17 cellular contexts compared by ENCODE assay signal in the genomic region with DNA sequence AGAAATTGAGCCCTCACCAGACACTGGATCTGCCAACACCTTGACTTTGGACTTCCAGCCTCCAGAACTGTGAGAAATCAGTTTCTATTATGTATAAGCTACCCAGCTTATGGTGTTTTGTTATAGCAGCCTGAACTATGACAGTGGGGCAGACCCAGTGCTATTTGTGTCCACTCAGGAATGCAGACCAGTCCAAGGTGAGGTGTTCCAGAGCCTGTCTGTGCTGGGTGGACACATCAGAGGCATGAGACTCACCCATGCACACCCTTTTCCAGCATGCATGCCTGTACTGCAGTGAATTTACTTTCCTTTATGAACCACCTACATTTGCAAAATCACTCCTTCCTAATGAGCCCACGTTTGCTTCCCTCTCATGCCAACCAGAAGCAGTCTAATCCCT. TPM values are rescaled to one million over a fixed set of nuclear protein-coding genes. Genes with fewer than 3 reads are reported as not detected.
DNase-seq lines count a peak whose midpoint lies in the region; TF ChIP-seq lines count a peak whose summit lies in the region.
"Had no signal": no experiment of that assay in that cellular context is flagged by ENCODE, and none has a peak within 500 bp of the region (broad histone marks: within the 10 kb centered on the region; RNA-seq: fewer than 3 reads in every experiment).

No MANE protein-coding gene starts in this region.

- H3K9ac ChIP-seq in H9 (ENCODE audit: extremely low read depth, insufficient read length, low read length), result no peak overlapping the region
- H3K9ac ChIP-seq: BLaER1 had no signal

- H2BK120ac ChIP-seq in H9 (ENCODE audit: low read depth, low read length, poor library complexity, severe bottlenecking), result no peak overlapping the region

- no peaks in the 10 kb centered on the region for H3K4me1 Mint-ChIP-seq in CD4-positive, alpha-beta memory T cell
- H3K4me1 Mint-ChIP-seq in H9, result peaks cover 13 to 14% of the 10 kb centered on the region in 2 experiments
- H3K4me1 Mint-ChIP-seq: CD4-positive, CD25-positive, alpha-beta regulatory T cell had no signal

- H3K4me3 ChIP-seq in cardiac muscle cell, result no peak overlapping the region
- no peak overlapping the region for H3K4me3 ChIP-seq in left ventricle myocardium inferior
- no peak overlapping the region for H3K4me3 ChIP-seq in neuron (ENCODE audit: low read length)
- H3K4me3 ChIP-seq in CD4-positive, alpha-beta memory T cell (ENCODE audit: low read length in 2 of 2), result no peak overlapping the region
- H3K4me3 ChIP-seq: BLaER1, SK-N-MC had no signal

- H2BK20ac ChIP-seq in H9 (ENCODE audit: low read depth, low read length, poor library complexity, severe bottlenecking), result no peak overlapping the region

- no peak overlapping the region for H2BK15ac ChIP-seq in H9 (ENCODE audit: low read depth, low read length)

- no peaks in the 10 kb centered on the region for H3K23me2 ChIP-seq in H9 (ENCODE audit: insufficient read length, low read depth, low read length, poor library complexity, severe bottlenecking)

- H4K91ac ChIP-seq in H9 (ENCODE audit: insufficient read length, low read depth, low read length), result no peak overlapping the region

- TF ChIP-seq CTCF in cardiac muscle cell (IDR thresholded peaks at IDR 0.05; ENCODE audit: low read depth, low read length) (no peak), left ventricle myocardium inferior (IDR thresholded peaks at IDR 0.05; ENCODE audit: borderline replicate concordance) (no peak), H9 (conservative IDR thresholded peaks at IDR 0.05) (no peak)

- no peak overlapping the region for H3K4ac ChIP-seq in H9 (ENCODE audit: low read depth, low read length)

- no peak overlapping the region for H3K18ac ChIP-seq in H9 (ENCODE audit: insufficient read length, low read depth, low read length)

- H3K36me3 ChIP-seq in cardiac muscle cell (no peaks in the 10 kb centered on the region), left ventricle myocardium inferior (no peaks in the 10 kb centered on the region), neuron (ENCODE audit: insufficient read depth, low read length) (no peaks in the 10 kb centered on the region)
- no peaks in the 10 kb centered on the region for H3K36me3 ChIP-seq in CD4-positive, alpha-beta memory T cell (ENCODE audit: insufficient read depth, low read length)
- H3K36me3 ChIP-seq: BLaER1 had no signal

- H3K4me3 Mint-ChIP-seq in CD4-positive, alpha-beta memory T cell, result no peak overlapping the region
- no peak overlapping the region for H3K4me3 Mint-ChIP-seq in H9
- H3K4me3 Mint-ChIP-seq: CD4-positive, CD25-positive, alpha-beta regulatory T cell had no signal

- H3K79me2 ChIP-seq in H9 (ENCODE audit: insufficient read depth, low read length), result no peaks in the 10 kb centered on the region

- peak overlapping the region; percentile 55 for H3K27ac ChIP-seq in cardiac muscle cell
- H3K27ac ChIP-seq in left ventricle myocardium inferior (replicated peaks), result peak overlapping the region; percentile 71
- H3K27ac ChIP-seq in CD4-positive, alpha-beta memory T cell (ENCODE audit: low read depth, low read length), result no peak overlapping the region
- H3K27ac ChIP-seq in H9 (ENCODE audit: insufficient read length, low read depth, low read length), result no peak overlapping the region
- H3K27ac ChIP-seq: BLaER1, RWPE1, SK-N-MC had no signal

- WGBS in H9 (ENCODE audit: extremely low coverage, insufficient read length, low lambda C conversion rate), result no CpG with 5 or more reads among the region's 1 CpG

- no peak overlapping the region for H2BK12ac ChIP-seq in H9 (ENCODE audit: insufficient read length, low read depth, low read length)

- H3K14ac ChIP-seq in H9 (ENCODE audit: insufficient read depth, low read length), result no peak overlapping the region

- no peaks in the 10 kb centered on the region for H4K20me1 ChIP-seq in H9 (ENCODE audit: control insufficient read depth, insufficient read depth, insufficient read length)
- H4K20me1 ChIP-seq: BLaER1 had no signal

- peak overlapping the region; percentile 59 for H2AFZ ChIP-seq in neuron (ENCODE audit: low read depth, low read length)
- H2AFZ ChIP-seq in H9 (ENCODE audit: low read length), result no peak overlapping the region

- H3K79me1 ChIP-seq in H9 (ENCODE audit: insufficient read depth, low read depth, low read length, poor library complexity, severe bottlenecking), result no peaks in the 10 kb centered on the region

- H3K9me3 ChIP-seq in cardiac muscle cell (ENCODE audit: low read depth) (no peaks in the 10 kb centered on the region), left ventricle myocardium inferior (replicated peaks) (no peaks in the 10 kb centered on the region), neuron (ENCODE audit: low read length) (no peaks in the 10 kb centered on the region), H9 (ENCODE audit: control insufficient read depth, low read depth, low read length) (no peaks in the 10 kb centered on the region)
- H3K9me3 ChIP-seq in CD4-positive, alpha-beta memory T cell (ENCODE audit: control insufficient read depth in 1 of 2, low read length in 2 of 2), result no peaks in the 10 kb centered on the region
- H3K9me3 ChIP-seq: BLaER1 had no signal

- H3K56ac ChIP-seq in H9 (ENCODE audit: insufficient read length, low read depth, low read length), result no peak overlapping the region

- CTCF ChIA-PET in CD4-positive, alpha-beta memory T cell (lab: Charles Lee; ENCODE audit: partially characterized antibody), result no interaction called here

- H3K4me1 ChIP-seq in cardiac muscle cell (ENCODE audit: low read depth) (peaks cover 30% of the 10 kb centered on the region), left ventricle myocardium inferior (peaks cover 36% of the 10 kb centered on the region), neuron (ENCODE audit: insufficient read depth, low read length) (peaks cover 12% of the 10 kb centered on the region), H9 (ENCODE audit: insufficient read depth, low read length) (no peaks in the 10 kb centered on the region)
- H3K4me1 ChIP-seq in CD4-positive, alpha-beta memory T cell (ENCODE audit: insufficient read depth, low read length), result no peaks in the 10 kb centered on the region
- H3K4me1 ChIP-seq: BLaER1 had no signal

- H3K36me3 Mint-ChIP-seq in CD4-positive, alpha-beta memory T cell, result no peaks in the 10 kb centered on the region
- no peaks in the 10 kb centered on the region for H3K36me3 Mint-ChIP-seq in H9 (ENCODE audit: insufficient read depth in 1 of 3, low read depth in 3 of 3)
- H3K36me3 Mint-ChIP-seq: CD4-positive, CD25-positive, alpha-beta regulatory T cell had no signal

- no peak overlapping the region for H2AK5ac ChIP-seq in H9 (ENCODE audit: insufficient read length, low read length)

- POLR2A ChIA-PET in CD4-positive, alpha-beta memory T cell (lab: Charles Lee; ENCODE audit: partially characterized antibody), result no interaction called here

- no peak overlapping the region for H4K8ac ChIP-seq in H9 (replicated peaks; ENCODE audit: insufficient read length, low read depth, low read length)

- no peak overlapping the region for H2BK5ac ChIP-seq in H9 (ENCODE audit: insufficient read length, low read length)

- H3K27ac Mint-ChIP-seq in CD4-positive, alpha-beta memory T cell, result no peak overlapping the region
- no peak overlapping the region for H3K27ac Mint-ChIP-seq in H9
- H3K27ac Mint-ChIP-seq: CD4-positive, CD25-positive, alpha-beta regulatory T cell had no signal

- intact Hi-C loops in cardiac septum (cut with DNase I), result loop anchor here (5.0 kb wide), 1 partner anchor 77 kb away; no protein-coding TSS in a partner anchor
- intact Hi-C loops in left ventricle myocardium inferior (cut with micrococcal nuclease), result no loop called here
- intact Hi-C loops in CD4-positive, alpha-beta memory T cell (cut with micrococcal nuclease), result no loop called here

- peaks cover 0 to 2% (median 0%) of the 10 kb centered on the region in 8 donors for H3K9me3 Mint-ChIP-seq in CD4-positive, alpha-beta memory T cell
- no peaks in the 10 kb centered on the region for H3K9me3 Mint-ChIP-seq in H9

- no peak overlapping the region for H4K5ac ChIP-seq in H9 (ENCODE audit: insufficient read length, low read depth, low read length)

- DNase-seq in cardiac muscle cell (ENCODE audit: low read depth in 1 of 2, low spot score in 1 of 2) (peak in 1 of 2 donors; percentile 30), cardiac septum (ENCODE audit: low spot score) (no peak), left ventricle myocardium inferior (no peak), NCI-H446 treated with DMSO at 0.1 percent for 48 hours (lab: John Stamatoyannopoulos, UW) (no peak), ureter (ENCODE audit: low spot score) (no peak), H9 (no peak)
- DNase-seq in CD4-positive, alpha-beta memory T cell, result no peak
- DNase-seq: CD4-positive, CD25-positive, alpha-beta regulatory T cell; HCEC 1CT; KBM-7; NCI-H1694 treated with DMSO at 0.1 percent for 48 hours; NCI-H2081; SIG-M5 had no signal

- peaks cover 0 to 5% of the 10 kb centered on the region in 2 donors for H3K27me3 Mint-ChIP-seq in CD4-positive, alpha-beta memory T cell
- H3K27me3 Mint-ChIP-seq in H9 (ENCODE audit: low read depth), result peaks cover 4% of the 10 kb centered on the region

- H3K23ac ChIP-seq in H9 (ENCODE audit: insufficient read length, low read depth, low read length), result no peak overlapping the region

- no peak overlapping the region for H3T11ph ChIP-seq in H9 (ENCODE audit: low read length)

- H3K27me3 ChIP-seq in cardiac muscle cell (no peaks in the 10 kb centered on the region), left ventricle myocardium inferior (ENCODE audit: low read depth) (no peaks in the 10 kb centered on the region), neuron (ENCODE audit: insufficient read depth, low read length) (peaks cover 9% of the 10 kb centered on the region), H9 (ENCODE audit: insufficient read depth, low read length) (no peaks in the 10 kb centered on the region)
- H3K27me3 ChIP-seq in CD4-positive, alpha-beta memory T cell (ENCODE audit: insufficient read depth, low read length), result no peaks in the 10 kb centered on the region
- H3K27me3 ChIP-seq: BLaER1 had no signal

- H3K4me2 ChIP-seq in H9 (ENCODE audit: insufficient read depth, insufficient read length, low read length), result no peak overlapping the region
- H3K4me2 ChIP-seq: BLaER1 had no signal

RNA-seq across cellular contexts. Expression of gene DET1, which starts 27.6 kb away (rescaled TPM):
- total RNA-seq in cardiac muscle cell, result 12.7 and 18.0 TPM in 2 replicates
- 10.6 and 13.6 TPM in 2 replicates for polyA plus RNA-seq in cardiac muscle cell
- 6.2 TPM for total RNA-seq in cardiac septum
- 5.5 TPM for total RNA-seq in left ventricle myocardium inferior
- total RNA-seq in CD4-positive, alpha-beta memory T cell, result 10 to 100 TPM; 11.5 to 11.7 TPM
- 1 to 10 TPM; 1.1 to 3.4 TPM for polyA plus RNA-seq in CD4-positive, alpha-beta memory T cell
- 14.1 TPM for total RNA-seq in ureter
- total RNA-seq in H9 (2021), result 6.3 and 6.6 TPM in 2 replicates

RNA-seq across cellular contexts. Expression of gene AEN, which starts 47.1 kb away (rescaled TPM):
- total RNA-seq in cardiac muscle cell, result 34.0 and 53.6 TPM in 2 replicates
- 19.7 and 20.9 TPM in 2 replicates for polyA plus RNA-seq in cardiac muscle cell
- total RNA-seq in cardiac septum, result 8.7 TPM
- total RNA-seq in left ventricle myocardium inferior, result 10.3 TPM
- 10 to 100 TPM; 54.5 to 56.8 TPM for total RNA-seq in CD4-positive, alpha-beta memory T cell
- 10 to 100 TPM; 33.2 to 35.8 TPM for polyA plus RNA-seq in CD4-positive, alpha-beta memory T cell
- total RNA-seq in ureter, result 17.4 TPM
- total RNA-seq in H9 (2021), result 132 and 136 TPM in 2 replicates

Comparison
In these comparisons a context has a peak if more than half of its experiments do, and no peak if none do; other contexts are left out.
1. H3K27ac ChIP-seq: peak in cardiac muscle cell (single experiment) and left ventricle myocardium inferior (single experiment); none in CD4-positive, alpha-beta memory T cell (single experiment) and H9 (single experiment).